In the genomic region with DNA sequence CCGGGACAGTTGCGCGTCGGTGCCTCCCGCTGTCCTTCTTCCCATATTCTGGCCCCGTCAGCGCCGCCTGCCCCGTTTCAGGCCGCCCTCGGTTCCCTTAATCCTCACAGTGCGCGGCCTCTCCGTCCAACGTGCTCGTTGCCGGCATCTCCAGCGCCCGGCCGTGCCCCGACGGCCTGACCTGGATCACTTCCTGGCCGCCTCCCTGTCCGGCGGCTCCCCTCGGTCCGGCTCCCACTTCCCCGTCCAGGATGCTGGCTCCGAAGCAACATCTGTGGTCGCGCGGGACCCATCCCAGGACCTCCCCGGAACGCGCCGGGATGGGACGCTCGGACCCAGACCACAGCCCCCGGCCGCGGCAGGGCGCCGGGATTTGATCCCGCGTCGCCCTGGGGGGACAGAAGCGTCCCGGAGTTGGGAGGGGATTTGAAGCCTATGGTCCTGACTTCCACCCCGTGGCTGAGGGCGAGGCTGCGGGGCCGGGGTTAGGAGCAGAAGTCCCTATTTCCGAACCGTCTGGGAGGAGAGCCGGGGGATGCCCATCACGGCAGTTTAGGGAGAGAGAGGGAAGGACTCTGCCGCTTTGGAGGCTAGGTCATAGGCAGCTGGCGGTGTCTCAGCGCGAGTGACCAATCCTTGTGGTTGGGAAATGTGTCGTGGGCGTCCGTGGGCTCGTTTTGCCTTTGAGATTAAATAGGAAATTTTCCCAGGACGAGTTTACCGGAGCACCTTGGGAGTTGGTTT, we compare ENCODE assay signal across 9 cellular contexts. TPM values are rescaled to one million over a fixed set of nuclear protein-coding genes. Genes with fewer than 3 reads are reported as not detected.
DNase-seq lines count a peak whose midpoint lies in the region; ATAC-seq, FAIRE-seq and TF ChIP-seq lines count a peak whose summit lies in the region.
"Had no signal": no experiment of that assay in that cellular context is flagged by ENCODE, and none has a peak within 500 bp of the region (broad histone marks: within the 10 kb centered on the region; RNA-seq: fewer than 3 reads in every experiment).

No MANE protein-coding gene starts in this region.

- H3K27me3 Mint-ChIP-seq in activated CD4-positive, alpha-beta memory T cell treated with anti-CD3 and anti-CD28 coated beads for 36 hours: no peaks in the 10 kb centered on the region

- no peaks in the 10 kb centered on the region for H3K36me3 ChIP-seq in BJ (ENCODE audit: control insufficient read depth, insufficient read depth, low read length)
- H3K36me3 ChIP-seq in psoas muscle (ENCODE audit: insufficient read depth in 1 of 2, low read depth in 1 of 2): peaks cover 0 to 10% of the 10 kb centered on the region in 2 donors

- no peaks in the 10 kb centered on the region for H3K27me3 ChIP-seq in BJ (ENCODE audit: control insufficient read depth, insufficient read depth, low read length)
- H3K27me3 ChIP-seq in psoas muscle (ENCODE audit: insufficient read depth in 3 of 3, low read length in 2 of 3): no peaks in the 10 kb centered on the region

- intact Hi-C loops in activated CD4-positive, alpha-beta memory T cell treated with anti-CD3 and anti-CD28 coated beads for 36 hours (cut with micrococcal nuclease): loop anchor here (1.0 to 10.0 kb wide), 4 partner anchors 28 to 312 kb away; a partner anchor contains a TSS
- intact Hi-C loops in Right ventricle myocardium superior (cut with DNase I) (no loop called here), psoas muscle (cut with DNase I) (loop anchor here in 1 of 2 donors (2.0 kb wide), 2 partner anchors 54 to 58 kb away; a partner anchor contains a TSS)

- POLR2A ChIA-PET in BJ (lab: Charles Lee): interaction anchor here (0.6 kb wide), 1 partner anchor 64 kb away, joined by 4 read pairs; no protein-coding TSS in a partner anchor
- POLR2A ChIA-PET in activated CD4-positive, alpha-beta memory T cell treated with anti-CD3 and anti-CD28 coated beads for 36 hours (lab: Charles Lee): interaction anchor here (2.0 kb wide), 1 partner anchor 28 kb away, joined by 9 read pairs; no protein-coding TSS in a partner anchor

- H3K36me3 Mint-ChIP-seq in activated CD4-positive, alpha-beta memory T cell treated with anti-CD3 and anti-CD28 coated beads for 36 hours: no peaks in the 10 kb centered on the region

- no peak for FAIRE-seq in urothelium cell line (lab: Jason Lieb, UNC)
- FAIRE-seq: TTC549 had no signal

- WGBS in psoas muscle, 3 donors: 1 to 4% (median 1%) methylated on average over 52 to 66 of the region's 66 CpGs

- peak overlapping the region; percentile 99 for H3K27ac ChIP-seq in psoas muscle

- ATAC-seq in GM18873 (IDR thresholded peaks at IDR 0.05; ENCODE audit: low FRiP score, unreplicated experiment) (peak; percentile 9), HG03196 (IDR thresholded peaks at IDR 0.05; ENCODE audit: unreplicated experiment) (peak; percentile 19), Right ventricle myocardium superior (ENCODE audit: poor library complexity) (peak; percentile 20), psoas muscle (peak; percentile 19 to 44 (median 32))

- H3K4me3 Mint-ChIP-seq in activated CD4-positive, alpha-beta memory T cell treated with anti-CD3 and anti-CD28 coated beads for 36 hours: peak overlapping the region; percentile 90

- DNase-seq in BJ (ENCODE audit: low read depth) (no peak), Right ventricle myocardium superior (peak; percentile 70), psoas muscle (peak; percentile 51 to 63), AML-193 (lab: John Stamatoyannopoulos, UW) (no peak), urothelium cell line (ENCODE audit: low spot score) (no peak)
- DNase-seq in activated CD4-positive, alpha-beta memory T cell treated with anti-CD3 and anti-CD28 coated beads for 36 hours: peak; percentile 30

- TF ChIP-seq CTCF in BJ (IDR thresholded peaks at IDR 0.05; ENCODE audit: insufficient read depth, low read depth, low read length) (no peak), psoas muscle (IDR thresholded peaks at IDR 0.05) (no peak)

- H3K4me3 ChIP-seq in BJ (ENCODE audit: low read depth, low read length) (peak overlapping the region; percentile 81), psoas muscle (peak overlapping the region; percentile 99)

- H3K27ac Mint-ChIP-seq in activated CD4-positive, alpha-beta memory T cell treated with anti-CD3 and anti-CD28 coated beads for 36 hours: peak overlapping the region; percentile 39

- peaks cover 37% of the 10 kb centered on the region for H3K4me1 Mint-ChIP-seq in activated CD4-positive, alpha-beta memory T cell treated with anti-CD3 and anti-CD28 coated beads for 36 hours (ENCODE audit: low read depth)

- CTCF ChIA-PET in BJ (lab: Yijun Ruan, JAX): interaction anchor here (0.6 kb wide), 1 partner anchor 42 kb away, joined by 3 read pairs; no protein-coding TSS in a partner anchor
- CTCF ChIA-PET in activated CD4-positive, alpha-beta memory T cell treated with anti-CD3 and anti-CD28 coated beads for 36 hours (lab: Charles Lee): no interaction called here

- peaks cover under 1% of the 10 kb centered on the region for H3K9me3 Mint-ChIP-seq in activated CD4-positive, alpha-beta memory T cell treated with anti-CD3 and anti-CD28 coated beads for 36 hours

- no peaks in the 10 kb centered on the region for H3K9me3 ChIP-seq in psoas muscle

- peaks cover 15% of the 10 kb centered on the region for H3K4me1 ChIP-seq in psoas muscle

RNA-seq across cellular contexts. Expression of a gene that starts 53.8 kb away (rescaled TPM):
- polyA plus RNA-seq in BJ (2011; rRNA removed) (13.5 and 21.0 TPM in 2 replicates), psoas muscle (1 to 10 TPM; 2.2 to 9.8 (median 8.4) TPM)
- polyA minus RNA-seq in BJ (2011; rRNA and poly(A)+ RNA removed): 11.0 and 14.1 TPM in 2 replicates
- total RNA-seq in activated CD4-positive, alpha-beta memory T cell treated with anti-CD3 and anti-CD28 coated beads for 36 hours: 1 to 10 TPM; 7.4 to 8.2 TPM
- total RNA-seq in Right ventricle myocardium superior (8.0 TPM), psoas muscle (1 to 10 TPM; 2.6 to 7.8 (median 4.0) TPM)

RNA-seq across cellular contexts. Expression of a gene that starts 58.0 kb away (rescaled TPM):
- 49.1 and 61.0 TPM in 2 replicates for polyA plus RNA-seq in BJ (2011; rRNA removed)
- polyA minus RNA-seq in BJ (2011; rRNA and poly(A)+ RNA removed): 47.1 and 73.9 TPM in 2 replicates
- total RNA-seq in activated CD4-positive, alpha-beta memory T cell treated with anti-CD3 and anti-CD28 coated beads for 36 hours: 10 to 100 TPM; 18.8 to 20.7 TPM
- total RNA-seq in Right ventricle myocardium superior: 14.9 TPM
- total RNA-seq in psoas muscle: 10 to 100 TPM; 18.1 to 20.3 (median 18.6) TPM
- polyA plus RNA-seq in psoas muscle: 10 to 100 TPM; 12.0 to 23.2 (median 19.5) TPM

Comparison
In these comparisons a context has a peak if more than half of its experiments do, and no peak if none do; other contexts are left out.
1. DNase-seq: peak in activated CD4-positive, alpha-beta memory T cell treated with anti-CD3 and anti-CD28 coated beads for 36 hours (single experiment), Right ventricle myocardium superior (single experiment) and psoas muscle (2 of 2); none in BJ (single experiment), AML-193 (0 of 2) and urothelium cell line (single experiment).
2. Peak in every context shown above with its lines, with median percentiles within 50 percentile points of each other: ATAC-seq.